ENCODE assay signal across 34 cellular contexts in the genomic region with DNA sequence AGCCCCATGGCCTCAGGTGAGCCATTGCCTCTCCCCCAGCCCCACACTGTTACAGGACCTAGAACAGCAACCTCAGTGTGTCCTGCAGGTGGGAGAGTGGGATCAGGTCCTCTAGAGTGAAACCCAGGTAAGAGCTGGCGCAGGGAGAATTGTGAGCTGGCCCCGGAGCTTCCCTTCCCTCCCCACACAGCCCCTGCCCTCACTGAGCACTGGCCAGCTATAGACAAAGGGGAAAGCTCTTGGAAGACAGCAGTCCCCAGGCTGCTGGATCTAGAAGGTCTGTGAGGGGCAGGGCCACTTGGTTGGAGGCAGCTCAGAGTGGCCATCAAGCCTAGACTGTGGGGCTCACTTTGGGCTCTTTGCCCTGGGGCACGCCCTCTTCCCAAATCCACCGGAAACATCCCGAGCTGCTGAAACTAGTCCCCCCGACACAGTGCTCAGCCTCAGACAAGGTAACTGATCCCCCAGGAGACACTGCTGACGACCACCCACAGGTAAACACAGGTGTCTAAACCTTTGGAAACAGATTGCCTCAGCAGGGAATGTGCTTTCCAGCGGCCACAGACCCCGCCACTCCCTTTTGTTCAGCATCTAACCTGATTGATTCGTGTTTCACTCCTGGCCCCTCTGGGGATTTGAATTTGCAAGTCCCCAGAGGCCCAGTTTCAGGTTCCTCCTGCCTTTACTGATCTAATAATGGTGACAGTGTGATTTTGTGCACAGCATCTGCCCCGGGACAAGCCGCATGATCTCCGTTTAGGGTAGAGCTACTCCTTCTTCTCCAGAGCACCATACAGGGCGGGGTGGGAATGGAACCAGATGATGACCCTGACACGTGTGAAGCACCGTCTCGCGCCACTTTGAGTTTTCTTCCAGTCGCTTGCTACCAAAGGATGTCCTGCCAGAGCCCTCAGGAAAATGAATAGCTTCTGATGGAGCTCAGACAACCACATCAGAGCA. TPM values are rescaled to one million over a fixed set of nuclear protein-coding genes. Genes with fewer than 3 reads are reported as not detected.
DNase-seq lines count a peak whose midpoint lies in the region; ATAC-seq and TF ChIP-seq lines count a peak whose summit lies in the region.
"Had no signal": no experiment of that assay in that cellular context is flagged by ENCODE, and none has a peak within 500 bp of the region (broad histone marks: within the 10 kb centered on the region; RNA-seq: fewer than 3 reads in every experiment).

No MANE protein-coding gene starts in this region.

- no peaks in the 10 kb centered on the region for H3K27me3 ChIP-seq in SJCRH30
- H3K27me3 ChIP-seq: breast epithelium, neutrophil had no signal

- no peak overlapping the region for H3K27ac ChIP-seq in OCI-LY7 (ENCODE audit: low read depth, low read length, poor library complexity, severe bottlenecking)
- no peak overlapping the region for H3K27ac ChIP-seq in SJCRH30
- H3K27ac ChIP-seq: 22Rv1, breast epithelium, left lung, neutrophil, prostate gland, stomach had no signal

- ATAC-seq in GM19467 (IDR thresholded peaks at IDR 0.05; ENCODE audit: unreplicated experiment) (no peak), GM21528 (IDR thresholded peaks at IDR 0.05; ENCODE audit: low FRiP score, unreplicated experiment) (no peak)
- ATAC-seq: activated CD8-positive, alpha-beta T cell treated with anti-CD3 and anti-CD28 coated beads for 36 hours; GM23338; left lung had no signal

- H4K20me1 ChIP-seq in OCI-LY7 (ENCODE audit: insufficient read depth, low read length) = no peaks in the 10 kb centered on the region

- H3K4me2 ChIP-seq in OCI-LY7 (ENCODE audit: low read length) = no peak overlapping the region
- H3K4me2 ChIP-seq: GM23338 had no signal

- BruUV-seq in OCI-LY7 (replicated peaks; lab: Mats Ljungman, UMichigan) = no TSS peak

- H3K79me2 ChIP-seq in OCI-LY7 (ENCODE audit: insufficient read depth, low read depth, low read length) = no peaks in the 10 kb centered on the region

- DNase-seq in NCI-H2171 treated with DMSO at 0.1 percent for 48 hours (lab: John Stamatoyannopoulos, UW) (peak; percentile 43), NCI-H2171 (lab: John Stamatoyannopoulos, UW) (no peak), OCI-LY7 (ENCODE audit: low spot score) (peak; percentile 13), islet precursor cell (peak; percentile 29), type B pancreatic cell (ENCODE audit: extremely low spot score, unreplicated experiment) (peak; percentile 53), SJCRH30 (no peak)
- DNase-seq: activated CD4-positive, alpha-beta T cell treated with anti-CD3 and anti-CD28 coated beads for 1 hour; activated CD8-positive, alpha-beta T cell treated with anti-CD3 and anti-CD28 coated beads for 36 hours; amniotic stem cell; Calu3; CD4-positive, CD25-positive, alpha-beta regulatory T cell; DND-41; hypothalamus; immature natural killer cell; KG1; left lung; mesendoderm; NCI-H1417; NCI-H2029; NCI-H226; NCI-H69; SIG-M5; stimulated activated CD4-positive, alpha-beta T cell treated with anti-CD3 and anti-CD28 coated beads, Interleukin-4, amount 100 ng/mL, for 1 hour; stomach; SW 1271 had no signal

- H3K9me2 ChIP-seq in OCI-LY7 (ENCODE audit: insufficient read depth, low read length) = no peaks in the 10 kb centered on the region

- CTCF ChIA-PET in OCI-LY7 (lab: Charles Lee; ENCODE audit: unreplicated experiment) = no interaction called here

- no peaks in the 10 kb centered on the region for H3K9me3 Mint-ChIP-seq in type B pancreatic cell

- no peak overlapping the region for H3K4me3 ChIP-seq in OCI-LY7 (ENCODE audit: low read depth, low read length, poor library complexity, severe bottlenecking)
- H3K4me3 ChIP-seq in SJCRH30 = no peak overlapping the region
- H3K4me3 ChIP-seq: breast epithelium, GM23338, left lung, prostate gland, stomach had no signal

- no peaks in the 10 kb centered on the region for H3K4me1 Mint-ChIP-seq in type B pancreatic cell (ENCODE audit: unreplicated experiment)
- H3K4me1 Mint-ChIP-seq: activated naive CD4-positive, alpha-beta T cell treated with anti-CD3 and anti-CD28 coated beads, Interleukin-2, amount 50 U/mL, for 24 hours; CD4-positive, CD25-positive, alpha-beta regulatory T cell; GM23338; immature natural killer cell had no signal

- no peaks in the 10 kb centered on the region for H3K27me3 Mint-ChIP-seq in type B pancreatic cell
- H3K27me3 Mint-ChIP-seq: activated naive CD4-positive, alpha-beta T cell treated with anti-CD3 and anti-CD28 coated beads, Interleukin-2, amount 50 U/mL, for 24 hours; CD4-positive, CD25-positive, alpha-beta regulatory T cell had no signal

- H2AFZ ChIP-seq in OCI-LY7 (ENCODE audit: low read length) = no peak overlapping the region
- H2AFZ ChIP-seq: GM23338 had no signal

- H3K27ac Mint-ChIP-seq in type B pancreatic cell = no peak overlapping the region
- H3K27ac Mint-ChIP-seq: activated CD8-positive, alpha-beta T cell treated with anti-CD3 and anti-CD28 coated beads for 36 hours; activated naive CD4-positive, alpha-beta T cell treated with anti-CD3 and anti-CD28 coated beads, Interleukin-2, amount 50 U/mL, for 24 hours; activated T-helper 2 cell treated with anti-CD3 and anti-CD28 coated beads, Interferon-gamma antibody, Interleukin-2, Interleukin-4, amounts not matched to agents 10 μg/mL and 5 μg/mL and 100 μg/mL, durations not matched to agents 14 hours and 24 hours and 36 hours; CD4-positive, CD25-positive, alpha-beta regulatory T cell; GM23338; immature natural killer cell had no signal

- no peak overlapping the region for H3K4me3 Mint-ChIP-seq in type B pancreatic cell
- H3K4me3 Mint-ChIP-seq: activated CD8-positive, alpha-beta T cell treated with anti-CD3 and anti-CD28 coated beads for 36 hours; activated naive CD4-positive, alpha-beta T cell treated with anti-CD3 and anti-CD28 coated beads, Interleukin-2, amount 50 U/mL, for 24 hours; CD4-positive, CD25-positive, alpha-beta regulatory T cell; GM23338; immature natural killer cell had no signal

- H3K36me3 ChIP-seq in OCI-LY7 (ENCODE audit: insufficient read depth, low read length) = no peaks in the 10 kb centered on the region
- H3K36me3 ChIP-seq in SJCRH30 = no peaks in the 10 kb centered on the region
- H3K36me3 ChIP-seq: breast epithelium, left lung, neutrophil, prostate gland, stomach had no signal

- TF ChIP-seq CTCF in OCI-LY7 (conservative IDR thresholded peaks at IDR 0.05; ENCODE audit: low read length) = no peak
- no peak for TF ChIP-seq CTCF in type B pancreatic cell (conservative IDR thresholded peaks at IDR 0.05)

- POLR2A ChIA-PET in OCI-LY7 (lab: Charles Lee) = interaction anchor here (0.6 kb wide), 1 partner anchor 13 kb away, joined by 6 read pairs; no protein-coding TSS in a partner anchor

- intact Hi-C loops in OCI-LY7 (cut with micrococcal nuclease; ENCODE audit: unreplicated experiment) = no loop called here

- H3K4me1 ChIP-seq in OCI-LY7 (ENCODE audit: insufficient read depth, low read length, poor library complexity, severe bottlenecking) (peaks cover 8% of the 10 kb centered on the region), SJCRH30 (no peaks in the 10 kb centered on the region)
- H3K4me1 ChIP-seq: breast epithelium, left lung, prostate gland, stomach had no signal

- H3K9me3 ChIP-seq in OCI-LY7 (ENCODE audit: low read length) (0 out of 2 replicates have a peak, but pooled peaks cover 7% of the 10 kb centered on the region), SJCRH30 (replicated peaks) (no peaks in the 10 kb centered on the region)
- H3K9me3 ChIP-seq: prostate gland had no signal

- H3K36me3 Mint-ChIP-seq in type B pancreatic cell = no peaks in the 10 kb centered on the region
- H3K36me3 Mint-ChIP-seq: CD4-positive, CD25-positive, alpha-beta regulatory T cell had no signal

RNA-seq across cellular contexts. Expression of a gene that starts 42.2 kb away (rescaled TPM):
- total RNA-seq in OCI-LY7 (2014; rRNA removed; shearing (Covaris generic)) = not detected in 2 replicates
- total RNA-seq in OCI-LY7 (2022) (not detected in 2 replicates), type B pancreatic cell (ENCODE audit: low replicate concordance) (7.7 and 9.2 TPM in 2 replicates)
- not detected in 2 replicates for total RNA-seq in SJCRH30 (2014; rRNA removed; shearing (Covaris generic))
- total RNA-seq: activated CD8-positive, alpha-beta T cell treated with anti-CD3 and anti-CD28 coated beads for 36 hours; activated T-helper 2 cell treated with anti-CD3 and anti-CD28 coated beads, Interferon-gamma antibody, Interleukin-2, Interleukin-4, amounts not matched to agents 10 μg/mL and 5 μg/mL and 100 μg/mL, durations not matched to agents 14 hours and 24 hours and 36 hours; Calu3; CD4-positive, CD25-positive, alpha-beta regulatory T cell had no signal

Comparison
In these comparisons a context has a peak if more than half of its experiments do, and no peak if none do; other contexts are left out.
1. DNase-seq: peak in NCI-H2171 treated with DMSO at 0.1 percent for 48 hours (single experiment), OCI-LY7 (single experiment), islet precursor cell (single experiment) and type B pancreatic cell (single experiment); none in NCI-H2171 (single experiment) and SJCRH30 (0 of 2).